Comparison of ENCODE assay signal across 1 cellular context in genomic region chr3:50298836-50299637, GRCh38.
TF ChIP-seq lines count a peak whose summit lies in the region.

HYAL3 (minus strand) TSS chr3:50299405; CDS start chr3:50295602, 3,803 bp downstream.
NAA80 (minus strand) TSS chr3:50299405; CDS start chr3:50297463, 1,942 bp downstream.

TF ChIP-seq in HepG2, 621 proteins besides CTCF, POLR2A, EP300 and RAD21 (continued from another document and continues in another):
- TF ChIP-seq GMEB1 (CRISPR knock-in tag; IDR thresholded peaks at IDR 0.05; ENCODE audit: borderline replicate concordance), result peak; percentile 78
- TF ChIP-seq FOXP1 (IDR thresholded peaks at IDR 0.05), result no peak
- TF ChIP-seq FOXP1 (CRISPR knock-in tag; IDR thresholded peaks at IDR 0.05), result 0 out of 2 replicates have a peak, but pooled peaks have one; percentile 23
- peak; percentile 25; the same call in 1 of the 2 replicates for TF ChIP-seq RELA (CRISPR knock-in tag; IDR thresholded peaks at IDR 0.05)
- peak; percentile 47; the same call in 1 of the 2 replicates for TF ChIP-seq ZNF331 (CRISPR knock-in tag; IDR thresholded peaks at IDR 0.05)
- TF ChIP-seq KDM1A (CRISPR knock-in tag; IDR thresholded peaks at IDR 0.05), result no peak
- no peak for TF ChIP-seq MLLT10 (CRISPR knock-in tag; IDR thresholded peaks at IDR 0.05)
- TF ChIP-seq FOXA3 (CRISPR knock-in tag; IDR thresholded peaks at IDR 0.05), result peak; percentile 51
- TF ChIP-seq ZNF205 (CRISPR knock-in tag; IDR thresholded peaks at IDR 0.05), result no peak
- TF ChIP-seq GABPB1 (CRISPR knock-in tag; IDR thresholded peaks at IDR 0.05), result peak; percentile 81
- TF ChIP-seq GABPA (IDR thresholded peaks at IDR 0.05; ENCODE audit: low read depth, low read length), result no peak
- TF ChIP-seq GABPA (CRISPR knock-in tag; IDR thresholded peaks at IDR 0.05; ENCODE audit: low read depth), result peak; percentile 53
- TF ChIP-seq MAFG (CRISPR knock-in tag; IDR thresholded peaks at IDR 0.05), result no peak
- no peak; the same call in 1 of the 2 replicates for TF ChIP-seq HNF1A (IDR thresholded peaks at IDR 0.05; ENCODE audit: low read depth)
- 0 out of 2 replicates have a peak, but pooled peaks have one; percentile 45 for TF ChIP-seq HNF1A (CRISPR knock-in tag; IDR thresholded peaks at IDR 0.05; ENCODE audit: borderline replicate concordance)
- peak; percentile 65; the same call in 1 of the 2 replicates for TF ChIP-seq RFXAP (CRISPR knock-in tag; IDR thresholded peaks at IDR 0.05; ENCODE audit: borderline replicate concordance)
- peak; percentile 69 for TF ChIP-seq PHF8 (CRISPR knock-in tag; IDR thresholded peaks at IDR 0.05)
- TF ChIP-seq ZNF432 (CRISPR knock-in tag; IDR thresholded peaks at IDR 0.05; ENCODE audit: borderline replicate concordance), result no peak
- peak; percentile 21; the same call in 1 of the 2 replicates for TF ChIP-seq MZF1 (CRISPR knock-in tag; IDR thresholded peaks at IDR 0.05; ENCODE audit: borderline replicate concordance)
- TF ChIP-seq ZNF18 (CRISPR knock-in tag; IDR thresholded peaks at IDR 0.05; ENCODE audit: insufficient replicate concordance), result peak; percentile 91
- peak; percentile 49; the same call in 1 of the 2 replicates for TF ChIP-seq ZNF143 (CRISPR knock-in tag; IDR thresholded peaks at IDR 0.05)
- TF ChIP-seq HMG20A (CRISPR knock-in tag; IDR thresholded peaks at IDR 0.05; ENCODE audit: borderline replicate concordance), result no peak
- peak; percentile 14 for TF ChIP-seq ZNF441 (CRISPR knock-in tag; IDR thresholded peaks at IDR 0.05; ENCODE audit: borderline replicate concordance)
- 0 out of 2 replicates have a peak, but pooled peaks have one; percentile 55 for TF ChIP-seq ZMAT3 (CRISPR knock-in tag; conservative IDR thresholded peaks at IDR 0.05)
- no peak for TF ChIP-seq ZNF562 (CRISPR knock-in tag; IDR thresholded peaks at IDR 0.05; ENCODE audit: borderline replicate concordance)
- peak; percentile 74 for TF ChIP-seq CEBPB (IDR thresholded peaks at IDR 0.05; ENCODE audit: borderline replicate concordance, low read depth, low read length)
- TF ChIP-seq RFX1 (IDR thresholded peaks at IDR 0.05), result no peak
- peak; percentile 75; the same call in 1 of the 2 replicates for TF ChIP-seq MAZ (IDR thresholded peaks at IDR 0.05; ENCODE audit: borderline replicate concordance, low read depth, low read length)
- TF ChIP-seq MAZ (CRISPR knock-in tag; IDR thresholded peaks at IDR 0.05; ENCODE audit: low read depth), result no peak; the same call in 1 of the 2 replicates
- TF ChIP-seq ZNF775 (CRISPR knock-in tag; IDR thresholded peaks at IDR 0.05; ENCODE audit: borderline replicate concordance), result no peak
- no peak for TF ChIP-seq ZZZ3 (CRISPR knock-in tag; IDR thresholded peaks at IDR 0.05; ENCODE audit: borderline replicate concordance)
- no peak for TF ChIP-seq PBX2 (CRISPR knock-in tag; IDR thresholded peaks at IDR 0.05)
- TF ChIP-seq THAP7 (CRISPR knock-in tag; IDR thresholded peaks at IDR 0.05), result no peak
- 0 out of 2 replicates have a peak, but pooled peaks have one; percentile 41 for TF ChIP-seq ZMYM3 (CRISPR knock-in tag; IDR thresholded peaks at IDR 0.05)
- no peak for TF ChIP-seq NONO (IDR thresholded peaks at IDR 0.05)
- TF ChIP-seq NONO (CRISPR knock-in tag; conservative IDR thresholded peaks at IDR 0.05), result peak; percentile 75; the same call in 1 of the 2 replicates
- peak; percentile 52; the same call in 1 of the 2 replicates for TF ChIP-seq ZNF343 (CRISPR knock-in tag; IDR thresholded peaks at IDR 0.05)
- TF ChIP-seq HOMEZ (CRISPR knock-in tag; IDR thresholded peaks at IDR 0.05; ENCODE audit: low read depth), result 0 out of 2 replicates have a peak, but pooled peaks have one; percentile 19
- TF ChIP-seq KAT8 (CRISPR knock-in tag; IDR thresholded peaks at IDR 0.05), result peak; percentile 32; the same call in 1 of the 2 replicates
- TF ChIP-seq KMT2A (CRISPR knock-in tag; IDR thresholded peaks at IDR 0.05), result peak; percentile 40; the same call in 1 of the 2 replicates
- TF ChIP-seq TFAP4 (IDR thresholded peaks at IDR 0.05; ENCODE audit: borderline replicate concordance, low read depth), result no peak
- peak; percentile 41; the same call in 1 of the 2 replicates for TF ChIP-seq ZNF709 (CRISPR knock-in tag; IDR thresholded peaks at IDR 0.05)
- TF ChIP-seq ZBTB44 (CRISPR knock-in tag; IDR thresholded peaks at IDR 0.05), result no peak
- no peak; the same call in 1 of the 2 replicates for TF ChIP-seq ZBTB25 (CRISPR knock-in tag; IDR thresholded peaks at IDR 0.05)
- TF ChIP-seq SP4 (CRISPR knock-in tag; IDR thresholded peaks at IDR 0.05), result peak; percentile 77
- peak; percentile 66; the same call in 1 of the 2 replicates for TF ChIP-seq ZNF891 (CRISPR knock-in tag; IDR thresholded peaks at IDR 0.05)
- TF ChIP-seq ZNF546 (CRISPR knock-in tag; conservative IDR thresholded peaks at IDR 0.05), result peak; percentile 85; the same call in 1 of the 2 replicates
- TF ChIP-seq ZSCAN31 (CRISPR knock-in tag; IDR thresholded peaks at IDR 0.05; ENCODE audit: low read depth), result peak; percentile 94
- TF ChIP-seq TGIF2 (CRISPR knock-in tag; IDR thresholded peaks at IDR 0.05), result 0 out of 2 replicates have a peak, but pooled peaks have one; percentile 9
- TF ChIP-seq ZNF770 (CRISPR knock-in tag; IDR thresholded peaks at IDR 0.05), result 0 out of 2 replicates have a peak, but pooled peaks have one; percentile 38
- TF ChIP-seq ZNF788 (CRISPR knock-in tag; IDR thresholded peaks at IDR 0.05; ENCODE audit: borderline replicate concordance), result peak; percentile 84; the same call in 1 of the 2 replicates
